In genomic region chr20:51624157-51624731, GRCh38 we compare ENCODE assay signal across 8 cellular contexts.
DNase-seq lines count a peak whose midpoint lies in the region; ATAC-seq and TF ChIP-seq lines count a peak whose summit lies in the region.

No MANE protein-coding gene starts in this region.

- H3K79me1 ChIP-seq in IMR-90 (ENCODE audit: low read depth in 1 of 2, low read length in 2 of 2) = peaks cover under 1 to 20% of the 10 kb centered on the region in 2 experiments; a peak in 3 of 4 replicates

- no peak overlapping the region for H2AFZ ChIP-seq in IMR-90 (replicated peaks; ENCODE audit: low read length, poor library complexity)
- H2AFZ ChIP-seq in SK-N-SH (ENCODE audit: low read depth) = no peak overlapping the region

- H2BK20ac ChIP-seq in IMR-90 (ENCODE audit: low read depth, low read length) = no peak overlapping the region

- H3K4me2 ChIP-seq in IMR-90 (ENCODE audit: low read depth, low read length) (no peak overlapping the region), SK-N-SH (no peak overlapping the region)

- no peak for TF ChIP-seq POLR2A in IMR-90 (IDR thresholded peaks at IDR 0.05; ENCODE audit: low read depth, low read length)

- H3K4me3 Mint-ChIP-seq in activated naive CD4-positive, alpha-beta T cell treated with anti-CD3 and anti-CD28 coated beads, Interleukin-2, amount 10 ng/mL, durations not matched to agents 7 days and 5 days = no peak overlapping the region

- H3K27ac ChIP-seq in IMR-90 (ENCODE audit: insufficient read depth, low read length) = no peak overlapping the region
- no peak overlapping the region for H3K27ac ChIP-seq in SK-N-SH (ENCODE audit: low read depth in 2 of 2, low read length in 1 of 2)

- no peaks in the 10 kb centered on the region for H3K79me2 ChIP-seq in SK-N-SH (ENCODE audit: insufficient read depth)

- in situ Hi-C loops in IMR-90 (cut with MboI; ENCODE audit: low sequenced_read_pairs) = no loop called here

- H3K27me3 ChIP-seq in IMR-90 (ENCODE audit: control insufficient read depth, insufficient read depth, low read length) (no peaks in the 10 kb centered on the region), SK-N-SH (ENCODE audit: insufficient read depth) (no peaks in the 10 kb centered on the region)

- BruUV-seq in IMR-90 (replicated peaks; lab: Mats Ljungman, UMichigan) = no TSS peak

- no peaks in the 10 kb centered on the region for H3K36me3 Mint-ChIP-seq in activated naive CD4-positive, alpha-beta T cell treated with anti-CD3 and anti-CD28 coated beads, Interleukin-2, amount 10 ng/mL, durations not matched to agents 7 days and 5 days

- H4K91ac ChIP-seq in IMR-90 (ENCODE audit: insufficient read depth, low read depth, low read length) = no peak overlapping the region

- no peak overlapping the region for H3K14ac ChIP-seq in IMR-90 (replicated peaks; ENCODE audit: low read depth, low read length)

- TF ChIP-seq CTCF in IMR-90 (conservative IDR thresholded peaks at IDR 0.05; ENCODE audit: low read depth, low read length) (peak; percentile 67), SK-N-SH (IDR thresholded peaks at IDR 0.05) (peak; percentile 73)

- no peak overlapping the region for H3K18ac ChIP-seq in IMR-90 (ENCODE audit: low read depth, low read length)

- no peaks in the 10 kb centered on the region for H4K20me1 ChIP-seq in IMR-90 (ENCODE audit: insufficient read depth, low read length)
- H4K20me1 ChIP-seq in SK-N-SH (ENCODE audit: insufficient read depth) = no peaks in the 10 kb centered on the region

- no peak overlapping the region for H3K56ac ChIP-seq in IMR-90 (ENCODE audit: extremely low read depth, insufficient read depth, low read length)

- H3K9me3 Mint-ChIP-seq in activated naive CD4-positive, alpha-beta T cell treated with anti-CD3 and anti-CD28 coated beads, Interleukin-2, amount 10 ng/mL, durations not matched to agents 7 days and 5 days = no peaks in the 10 kb centered on the region

- H3K4me3 ChIP-seq in IMR-90 (ENCODE audit: insufficient read depth, low read depth, low read length) (no peak overlapping the region), SK-N-SH (ENCODE audit: low read depth in 2 of 2, low read length in 1 of 2) (no peak overlapping the region)

- H3K36me3 ChIP-seq in IMR-90 (ENCODE audit: control insufficient read depth, insufficient read depth, low read length) = peaks cover 12% of the 10 kb centered on the region
- no peaks in the 10 kb centered on the region for H3K36me3 ChIP-seq in SK-N-SH (replicated peaks in 1 of 2; ENCODE audit: control insufficient read depth in 1 of 2, insufficient read depth in 2 of 2, low read length in 1 of 2)

- H3K9ac ChIP-seq in IMR-90 (ENCODE audit: low read depth, low read length) (no peak overlapping the region), SK-N-SH (no peak overlapping the region)

- H3K4me1 Mint-ChIP-seq in activated naive CD4-positive, alpha-beta T cell treated with anti-CD3 and anti-CD28 coated beads, Interleukin-2, amount 10 ng/mL, durations not matched to agents 7 days and 5 days = peaks cover 4% of the 10 kb centered on the region

- peak; percentile 85 for ATAC-seq in IMR-90 (ENCODE audit: low read depth)
- peak; percentile 47 for ATAC-seq in left ventricle myocardium superior
- ATAC-seq in HG03342 (IDR thresholded peaks at IDR 0.05; ENCODE audit: unreplicated experiment) = no peak

- H3F3A ChIP-seq in SK-N-SH (replicated peaks; ENCODE audit: insufficient read depth) = no peaks in the 10 kb centered on the region

- H4K8ac ChIP-seq in IMR-90 (ENCODE audit: low read depth in 2 of 2, low read length in 2 of 2) = no peak overlapping the region

- CTCF ChIA-PET in IMR-90 (lab: Yijun Ruan, JAX) = interaction anchor here (0.6 to 0.7 kb wide), 3 partner anchors 36 to 604 kb away, joined by 3 to 5 read pairs (median 4); no protein-coding TSS in a partner anchor
- CTCF ChIA-PET in SK-N-SH (lab: Yijun Ruan, JAX) = interaction anchor here (0.6 to 7.0 kb wide), 32 partner anchors 9 to 829 kb away, joined by 3 to 38 read pairs (median 3); partner anchors contain the start of gene BCAS4
- CTCF ChIA-PET in activated naive CD4-positive, alpha-beta T cell treated with anti-CD3 and anti-CD28 coated beads, Interleukin-2, amount 10 ng/mL, durations not matched to agents 7 days and 5 days (lab: Charles Lee) = interaction anchor here (0.6 to 2.6 kb wide), 10 partner anchors 10 to 834 kb away, joined by 3 to 21 read pairs (median 4); no protein-coding TSS in a partner anchor

- 50% methylated on average over 9 of the region's 17 CpGs; no CpG with 5 or more reads in 1 of the 2 experiments for WGBS in IMR-90 (ENCODE audit: extremely low coverage in 2 of 2, insufficient read length in 1 of 2), 2 experiments
- 50% methylated on average over 10 of the region's 17 CpGs for WGBS in SK-N-SH (ENCODE audit: low lambda C conversion rate)

- no peaks in the 10 kb centered on the region for H3K9me2 ChIP-seq in SK-N-SH

- dilution Hi-C loops in IMR-90 (cut with HindIII; ENCODE audit: low sequenced_read_pairs, unreplicated experiment) = no loop called here

- H2BK5ac ChIP-seq in IMR-90 (ENCODE audit: low read depth, low read length, poor library complexity, severe bottlenecking) = no peak overlapping the region

- TF ChIP-seq EP300 in SK-N-SH (IDR thresholded peaks at IDR 0.05; ENCODE audit: borderline replicate concordance in 1 of 2, low read depth in 1 of 2, low read length in 1 of 2) = no peak

- H2AK5ac ChIP-seq in IMR-90 (ENCODE audit: low read depth, low read length) = peak overlapping the region; percentile 79; the same call in 1 of the 2 replicates

- H3K9me3 ChIP-seq in IMR-90 (ENCODE audit: control insufficient read depth, insufficient read depth, low read length) (no peaks in the 10 kb centered on the region), SK-N-SH (no peaks in the 10 kb centered on the region)

- H3K27me3 Mint-ChIP-seq in activated naive CD4-positive, alpha-beta T cell treated with anti-CD3 and anti-CD28 coated beads, Interleukin-2, amount 10 ng/mL, durations not matched to agents 7 days and 5 days = peaks cover 10% of the 10 kb centered on the region

- no peaks in the 10 kb centered on the region for H3K4me1 ChIP-seq in IMR-90 (ENCODE audit: control insufficient read depth, insufficient read depth, low read length)
- 0 out of 4 replicates have a peak, but pooled peaks cover 0 to 4% of the 10 kb centered on the region in 2 experiments for H3K4me1 ChIP-seq in SK-N-SH (ENCODE audit: control insufficient read depth in 1 of 2, insufficient read depth in 2 of 2, low read depth in 1 of 2, low read length in 1 of 2)

- intact Hi-C loops in IMR-90 (cut with micrococcal nuclease) (loop anchor here (1.0 to 2.0 kb wide), 2 partner anchors 252 to 637 kb away; no protein-coding TSS in a partner anchor), left ventricle myocardium superior (cut with micrococcal nuclease) (no loop called here)

- DNase-seq in DMS 273 (lab: John Stamatoyannopoulos, UW; ENCODE audit: unreplicated experiment) (peak; percentile 77), DMS 273 treated with DMSO at 0.1 percent for 48 hours (lab: John Stamatoyannopoulos, UW) (no peak), IMR-90 (peak; percentile 57), SK-N-SH (peak; percentile 77), left ventricle myocardium superior (peak; percentile 66), smooth muscle cell of the brain vasculature (ENCODE audit: low read depth, low spot score) (peak; percentile 37)
- peak; percentile 70 for DNase-seq in activated naive CD4-positive, alpha-beta T cell treated with anti-CD3 and anti-CD28 coated beads, Interleukin-2, amount 10 ng/mL, durations not matched to agents 7 days and 5 days

- no peak overlapping the region for H3K27ac Mint-ChIP-seq in activated naive CD4-positive, alpha-beta T cell treated with anti-CD3 and anti-CD28 coated beads, Interleukin-2, amount 10 ng/mL, durations not matched to agents 7 days and 5 days

- TF ChIP-seq RAD21 in IMR-90 (IDR thresholded peaks at IDR 0.05; ENCODE audit: low read length) (peak; percentile 65), SK-N-SH (IDR thresholded peaks at IDR 0.05; ENCODE audit: low read length) (peak; percentile 65)

- H3K23ac ChIP-seq in IMR-90 (ENCODE audit: low read depth, low read length) = no peak overlapping the region

- H2BK120ac ChIP-seq in IMR-90 (ENCODE audit: low read depth, low read length) = no peak overlapping the region

- POLR2A ChIA-PET in IMR-90 (lab: Charles Lee; ENCODE audit: unreplicated experiment) = no interaction called here
- POLR2A ChIA-PET in SK-N-SH (lab: Yijun Ruan, JAX) = no interaction called here

- no peak overlapping the region for H3K4ac ChIP-seq in IMR-90 (ENCODE audit: low read depth, low read length)

- H3K9me1 ChIP-seq in IMR-90 (ENCODE audit: insufficient read depth, low read length) = peaks cover 10% of the 10 kb centered on the region; the same call in 1 of the 2 replicates

- H2BK15ac ChIP-seq in IMR-90 (ENCODE audit: low read depth, low read length) = no peak overlapping the region

- H4K5ac ChIP-seq in IMR-90 (ENCODE audit: low read depth, low read length) = no peak overlapping the region

- no peak overlapping the region for H2AK9ac ChIP-seq in IMR-90 (replicated peaks; ENCODE audit: low read depth, low read length, poor library complexity)

TF ChIP-seq in IMR-90, 13 proteins besides CTCF, POLR2A, EP300 and RAD21 (continues in another document):
- TF ChIP-seq MAZ (IDR thresholded peaks at IDR 0.05; ENCODE audit: borderline replicate concordance, low read depth, low read length) (no peak), SMC3 (IDR thresholded peaks at IDR 0.05; ENCODE audit: low read depth, low read length) (peak; percentile 78), CEBPB (IDR thresholded peaks at IDR 0.05; ENCODE audit: low read depth, low read length) (no peak), RCOR1 (IDR thresholded peaks at IDR 0.05; ENCODE audit: insufficient replicate concordance, low read length) (no peak), MAFK (IDR thresholded peaks at IDR 0.05; ENCODE audit: low read depth, low read length) (no peak)

TF ChIP-seq in SK-N-SH, 30 proteins besides CTCF, POLR2A, EP300 and RAD21:
- TF ChIP-seq SMC3 (IDR thresholded peaks at IDR 0.05; ENCODE audit: low read depth, low read length) = peak; percentile 69
- TF ChIP-seq NFIC (IDR thresholded peaks at IDR 0.05; ENCODE audit: borderline replicate concordance) = no peak
- 0 out of 2 replicates have a peak, but pooled peaks have one; percentile 5 for TF ChIP-seq NRF1 (IDR thresholded peaks at IDR 0.05; ENCODE audit: low read depth, low read length)
- no peak for TF ChIP-seq CHD2 (IDR thresholded peaks at IDR 0.05; ENCODE audit: low read length, partially characterized antibody)
